1 cellular context compared by ENCODE assay signal in genomic region chr19:18590273-18591272, GRCh38.
TF ChIP-seq lines count a peak whose summit lies in the region.

No MANE protein-coding gene starts in this region.

TF ChIP-seq in HepG2, 621 proteins besides CTCF, POLR2A, EP300 and RAD21 (continued from another document and continues in another):
- no peak for TF ChIP-seq ZNF337 (CRISPR knock-in tag; IDR thresholded peaks at IDR 0.05; ENCODE audit: borderline replicate concordance, low read depth)
- no peak for TF ChIP-seq ZNF205 (CRISPR knock-in tag; IDR thresholded peaks at IDR 0.05)
- peak; percentile 37 for TF ChIP-seq RBM22 (optimal IDR thresholded peaks at IDR 0.05; ENCODE audit: low read length)
- TF ChIP-seq MLX (CRISPR knock-in tag; IDR thresholded peaks at IDR 0.05) = no peak
- 0 out of 2 replicates have a peak, but pooled peaks have one; percentile 27 for TF ChIP-seq ZNF274 (CRISPR knock-in tag; IDR thresholded peaks at IDR 0.05)
- TF ChIP-seq ZNF609 (CRISPR knock-in tag; IDR thresholded peaks at IDR 0.05; ENCODE audit: borderline replicate concordance) = no peak
- no peak for TF ChIP-seq ZNF616 (CRISPR knock-in tag; IDR thresholded peaks at IDR 0.05; ENCODE audit: low read depth)
- no peak; the same call in 1 of the 2 replicates for TF ChIP-seq NFYB (CRISPR knock-in tag; IDR thresholded peaks at IDR 0.05)
- no peak for TF ChIP-seq BATF2 (CRISPR knock-in tag; IDR thresholded peaks at IDR 0.05)
- 0 out of 2 replicates have a peak, but pooled peaks have one; percentile 25 for TF ChIP-seq TARDBP (CRISPR knock-in tag; IDR thresholded peaks at IDR 0.05)
- TF ChIP-seq RCOR2 (CRISPR knock-in tag; IDR thresholded peaks at IDR 0.05) = no peak
- no peak for TF ChIP-seq KDM3A (CRISPR knock-in tag; IDR thresholded peaks at IDR 0.05; ENCODE audit: low read depth)
- TF ChIP-seq MYPOP (CRISPR knock-in tag; IDR thresholded peaks at IDR 0.05) = 0 out of 2 replicates have a peak, but pooled peaks have one; percentile 25
- peak; percentile 74 for TF ChIP-seq ZNF326 (CRISPR knock-in tag; IDR thresholded peaks at IDR 0.05; ENCODE audit: borderline replicate concordance)
- TF ChIP-seq ZNF574 (CRISPR knock-in tag; IDR thresholded peaks at IDR 0.05) = peak; percentile 55
- TF ChIP-seq HNRNPK (IDR thresholded peaks at IDR 0.05; ENCODE audit: low read depth, low read length, poor library complexity, severe bottlenecking) = no peak
- TF ChIP-seq TOE1 (CRISPR knock-in tag; IDR thresholded peaks at IDR 0.05) = no peak
- TF ChIP-seq ZNF790 (CRISPR knock-in tag; IDR thresholded peaks at IDR 0.05; ENCODE audit: borderline replicate concordance) = no peak
- peak; percentile 58 for TF ChIP-seq STAG1 (CRISPR knock-in tag; IDR thresholded peaks at IDR 0.05)
- no peak for TF ChIP-seq ZBED4 (CRISPR knock-in tag; IDR thresholded peaks at IDR 0.05; ENCODE audit: borderline replicate concordance)
- TF ChIP-seq KLF11 (CRISPR knock-in tag; IDR thresholded peaks at IDR 0.05) = no peak
- no peak for TF ChIP-seq PITX1 (CRISPR knock-in tag; IDR thresholded peaks at IDR 0.05)
- no peak for TF ChIP-seq ZNF260 (CRISPR knock-in tag; IDR thresholded peaks at IDR 0.05; ENCODE audit: borderline replicate concordance, low read depth)
- peak; percentile 87 for TF ChIP-seq XRCC5 (optimal IDR thresholded peaks at IDR 0.05; ENCODE audit: low read length)
- peak; percentile 92 for TF ChIP-seq AGO2 (optimal IDR thresholded peaks at IDR 0.05; ENCODE audit: low read depth, low read length)
- no peak for TF ChIP-seq ZKSCAN1 (IDR thresholded peaks at IDR 0.05; ENCODE audit: low read length)
- no peak for TF ChIP-seq MLXIP (CRISPR knock-in tag; IDR thresholded peaks at IDR 0.05; ENCODE audit: borderline replicate concordance)
- TF ChIP-seq ZFP37 (CRISPR knock-in tag; IDR thresholded peaks at IDR 0.05; ENCODE audit: borderline replicate concordance) = no peak
- 0 out of 2 replicates have a peak, but pooled peaks have one; percentile 15 for TF ChIP-seq TGIF2 (CRISPR knock-in tag; IDR thresholded peaks at IDR 0.05)
- TF ChIP-seq ZMAT5 (CRISPR knock-in tag; IDR thresholded peaks at IDR 0.05; ENCODE audit: borderline replicate concordance, low read depth) = no peak
- TF ChIP-seq SATB2 (CRISPR knock-in tag; IDR thresholded peaks at IDR 0.05) = no peak
- peak; percentile 59; the same call in 1 of the 2 replicates for TF ChIP-seq TBX2 (CRISPR knock-in tag; IDR thresholded peaks at IDR 0.05; ENCODE audit: borderline replicate concordance)
- no peak for TF ChIP-seq KAT7 (CRISPR knock-in tag; IDR thresholded peaks at IDR 0.05; ENCODE audit: borderline replicate concordance)
- peak; percentile 84; the same call in 1 of the 2 replicates for TF ChIP-seq FIP1L1 (IDR thresholded peaks at IDR 0.05; ENCODE audit: borderline replicate concordance, insufficient read depth, low read depth, low read length)
- TF ChIP-seq HMGXB4 (CRISPR knock-in tag; IDR thresholded peaks at IDR 0.05; ENCODE audit: borderline replicate concordance in 1 of 2, low read depth in 1 of 2) = peak in 1 of 2 experiments; percentile 30; a peak in 2 of 4 replicates
- TF ChIP-seq MXI1 (IDR thresholded peaks at IDR 0.05; ENCODE audit: borderline replicate concordance, low read depth, low read length) = no peak; the same call in 2 of the 3 replicates
- TF ChIP-seq HOXA9 (CRISPR knock-in tag; IDR thresholded peaks at IDR 0.05; ENCODE audit: borderline replicate concordance) = no peak
- 0 out of 2 replicates have a peak, but pooled peaks have one; percentile 64 for TF ChIP-seq HNF1B (CRISPR knock-in tag; IDR thresholded peaks at IDR 0.05)
- no peak for TF ChIP-seq BRCA1 (CRISPR knock-in tag; IDR thresholded peaks at IDR 0.05)
